In genomic region chr7:94289071-94289470, GRCh38 we compare ENCODE assay signal across 8 cellular contexts.
A peak's percentile ranks its signal among the peaks of the same experiment; 100 is the strongest.
DNase-seq lines count a peak whose midpoint lies in the region; ATAC-seq and TF ChIP-seq lines count a peak whose summit lies in the region.

No MANE protein-coding gene starts in this region.

- H3K27me3 Mint-ChIP-seq in naive thymus-derived CD4-positive, alpha-beta T cell: peaks cover 8 to 14% (median 11%) of the 10 kb centered on the region in 5 donors
- peaks cover 4% of the 10 kb centered on the region for H3K27me3 Mint-ChIP-seq in activated T-cell treated with anti-CD3 and anti-CD28 coated beads, Interleukin-2, amount 50 U/mL, for 4 hours (ENCODE audit: low read depth)

- H3K36me3 Mint-ChIP-seq in naive thymus-derived CD4-positive, alpha-beta T cell: no peaks in the 10 kb centered on the region
- H3K36me3 Mint-ChIP-seq in activated T-cell treated with anti-CD3 and anti-CD28 coated beads, Interleukin-2, amount 50 U/mL, for 4 hours (ENCODE audit: insufficient read depth): no peaks in the 10 kb centered on the region

- DNase-seq in ELR (ENCODE audit: low read depth) (peak; percentile 86), NCI-H1694 treated with DMSO at 0.1 percent for 48 hours (lab: John Stamatoyannopoulos, UW) (peak; percentile 56), left ventricle myocardium inferior (peak; percentile 31), retinal pigment epithelial cell (ENCODE audit: low read depth) (no peak), middle frontal gyrus (ENCODE audit: extremely low spot score, low spot score) (no peak)
- DNase-seq in naive thymus-derived CD4-positive, alpha-beta T cell: no peak
- DNase-seq in activated T-cell treated with anti-CD3 and anti-CD28 coated beads, Interleukin-2, amount 50 U/mL, for 4 hours: no peak

- no peak overlapping the region for H3K27ac Mint-ChIP-seq in naive thymus-derived CD4-positive, alpha-beta T cell

- H3K4me1 ChIP-seq in left ventricle myocardium inferior: no peaks in the 10 kb centered on the region
- H3K4me1 ChIP-seq in naive thymus-derived CD4-positive, alpha-beta T cell (ENCODE audit: control insufficient read depth in 2 of 2, insufficient read depth in 2 of 2, low read length in 2 of 2): no peaks in the 10 kb centered on the region

- TF ChIP-seq CTCF in WI38 (IDR thresholded peaks at IDR 0.05; ENCODE audit: low read depth, low read length) (peak; percentile 100), left ventricle myocardium inferior (IDR thresholded peaks at IDR 0.05; ENCODE audit: borderline replicate concordance) (peak; percentile 85), retinal pigment epithelial cell (conservative IDR thresholded peaks at IDR 0.05; ENCODE audit: low read depth, low read length) (peak; percentile 100)

- POLR2A ChIA-PET in naive thymus-derived CD4-positive, alpha-beta T cell (lab: Charles Lee): no interaction called here

- CTCF ChIA-PET in naive thymus-derived CD4-positive, alpha-beta T cell (lab: Charles Lee): no interaction called here

- ATAC-seq in naive thymus-derived CD4-positive, alpha-beta T cell: no peak
- no peak for ATAC-seq in activated T-cell treated with anti-CD3 and anti-CD28 coated beads, Interleukin-2, amount 50 U/mL, for 4 hours

- no peaks in the 10 kb centered on the region for H3K36me3 ChIP-seq in left ventricle myocardium inferior
- no peaks in the 10 kb centered on the region for H3K36me3 ChIP-seq in naive thymus-derived CD4-positive, alpha-beta T cell (ENCODE audit: control insufficient read depth in 2 of 3, insufficient read depth in 3 of 3, low read length in 3 of 3)

- intact Hi-C loops in left ventricle myocardium inferior (cut with micrococcal nuclease): loop anchor here (5.0 kb wide), 1 partner anchor 148 kb away; no protein-coding TSS in a partner anchor
- intact Hi-C loops in naive thymus-derived CD4-positive, alpha-beta T cell (cut with micrococcal nuclease): loop anchor here in 1 of 2 donors (1.0 kb wide), 1 partner anchor 106 kb away; no protein-coding TSS in a partner anchor

- peaks cover 13% of the 10 kb centered on the region for H3K27me3 ChIP-seq in left ventricle myocardium inferior (ENCODE audit: low read depth)
- no peaks in the 10 kb centered on the region for H3K27me3 ChIP-seq in naive thymus-derived CD4-positive, alpha-beta T cell (ENCODE audit: control insufficient read depth in 2 of 2, insufficient read depth in 2 of 2, low read length in 2 of 2)

- H3K27ac ChIP-seq in left ventricle myocardium inferior (replicated peaks): no peak overlapping the region
- no peak overlapping the region for H3K27ac ChIP-seq in naive thymus-derived CD4-positive, alpha-beta T cell (ENCODE audit: low read depth, low read length)

- H3K9me3 Mint-ChIP-seq in naive thymus-derived CD4-positive, alpha-beta T cell: peaks cover 0 to 7% (median 0%) of the 10 kb centered on the region in 11 donors
- H3K9me3 Mint-ChIP-seq in activated T-cell treated with anti-CD3 and anti-CD28 coated beads, Interleukin-2, amount 50 U/mL, for 4 hours: no peaks in the 10 kb centered on the region

- no peaks in the 10 kb centered on the region for H3K9me3 ChIP-seq in left ventricle myocardium inferior (replicated peaks)
- no peaks in the 10 kb centered on the region for H3K9me3 ChIP-seq in naive thymus-derived CD4-positive, alpha-beta T cell (ENCODE audit: control insufficient read depth in 2 of 3, low read length in 3 of 3)

- H3K4me1 Mint-ChIP-seq in naive thymus-derived CD4-positive, alpha-beta T cell: no peaks in the 10 kb centered on the region
- no peaks in the 10 kb centered on the region for H3K4me1 Mint-ChIP-seq in activated T-cell treated with anti-CD3 and anti-CD28 coated beads, Interleukin-2, amount 50 U/mL, for 4 hours (ENCODE audit: low read depth)

- H3K4me3 Mint-ChIP-seq in naive thymus-derived CD4-positive, alpha-beta T cell: no peak overlapping the region
- no peak overlapping the region for H3K4me3 Mint-ChIP-seq in activated T-cell treated with anti-CD3 and anti-CD28 coated beads, Interleukin-2, amount 50 U/mL, for 4 hours

- no peak overlapping the region for H3K4me3 ChIP-seq in WI38 (ENCODE audit: low read depth, low read length)
- no peak overlapping the region for H3K4me3 ChIP-seq in left ventricle myocardium inferior
- no peak overlapping the region for H3K4me3 ChIP-seq in retinal pigment epithelial cell (ENCODE audit: low read length)
- no peak overlapping the region for H3K4me3 ChIP-seq in naive thymus-derived CD4-positive, alpha-beta T cell (ENCODE audit: low read length)

Comparison
In these comparisons a context has a peak if more than half of its experiments do, and no peak if none do; other contexts are left out.
1. DNase-seq: peak in ELR (single experiment), NCI-H1694 treated with DMSO at 0.1 percent for 48 hours (single experiment) and left ventricle myocardium inferior (single experiment); none in retinal pigment epithelial cell (single experiment), naive thymus-derived CD4-positive, alpha-beta T cell (0 of 9), middle frontal gyrus (single experiment) and activated T-cell treated with anti-CD3 and anti-CD28 coated beads, Interleukin-2, amount 50 U/mL, for 4 hours (single experiment).
2. Peak in every context shown above with its lines, with median percentiles within 50 percentile points of each other: CTCF ChIP-seq.